In genomic region chr11:11862995-11863394, GRCh38 we compare ENCODE assay signal across 30 cellular contexts.
"Had no signal": no experiment of that assay in that cellular context is flagged by ENCODE, and none has a peak within 500 bp of the region (broad histone marks: within the 10 kb centered on the region; RNA-seq: fewer than 3 reads in every experiment).

No MANE protein-coding gene starts in this region.

- H3K36me3 ChIP-seq: ascending aorta, cardiac muscle cell had no signal

- FAIRE-seq: bronchial epithelial cell, TTC549 had no signal

- H3K4me3 ChIP-seq: ascending aorta, cardiac muscle cell had no signal

- DNase-seq: activated B cell treated with CpG ODN at 0.5 μM for 24 hours; activated CD4-positive, alpha-beta memory T cell treated with anti-CD3 and anti-CD28 coated beads for 36 hours; activated CD4-positive, alpha-beta T cell treated with anti-CD3 and anti-CD28 coated beads for 4 hours; activated CD4-positive, alpha-beta T cell treated with anti-CD3 and anti-CD28 coated beads, Interleukin-2, amount 10 ng/mL, durations not matched to agents 24 days and 14 days; activated CD4-positive, alpha-beta T cell treated with anti-CD3 and anti-CD28 coated beads, Interleukin-2, amount 50 U/mL, for 1 hour; activated CD4-positive, alpha-beta T cell treated with anti-CD3 and anti-CD28 coated beads, Interleukin-2, amount 50 U/mL, for 4 hours; activated CD4-positive, CD25-positive, alpha-beta regulatory T cell treated with anti-CD3 and anti-CD28 coated beads, Interleukin-2, amount 50 U/mL, for 72 hours; activated CD8-positive, alpha-beta memory T cell treated with anti-CD3 and anti-CD28 coated beads for 24 hours; activated CD8-positive, alpha-beta memory T cell treated with anti-CD3 and anti-CD28 coated beads, Interleukin-2, amount 10 ng/mL, durations not matched to agents 7 days and 5 days; activated CD8-positive, alpha-beta memory T cell treated with anti-CD3 and anti-CD28 coated beads, Interleukin-2, amount 50 U/mL, for 48 hours; activated CD8-positive, alpha-beta T cell treated with anti-CD3 and anti-CD28 coated beads, Interleukin-2, amount 10 ng/mL, durations not matched to agents 7 days and 5 days; activated effector memory CD4-positive, alpha-beta T cell treated with Interleukin-2 at 50 U/mL for 16 hours; activated gamma-delta T cell; activated naive CD4-positive, alpha-beta T cell treated with anti-CD3 and anti-CD28 coated beads, Interleukin-2, amount 10 ng/mL, durations not matched to agents 7 days and 5 days; activated naive CD4-positive, alpha-beta T cell treated with Interleukin-2 at 50 U/mL for 16 hours; activated naive CD8-positive, alpha-beta T cell treated with anti-CD3 and anti-CD28 coated beads, Interleukin-2, amount 10 ng/mL, durations not matched to agents 7 days and 5 days; activated naive CD8-positive, alpha-beta T cell treated with anti-CD3 and anti-CD28 coated beads, Interleukin-2, amount 50 U/mL, for 24 hours; activated T-cell treated with anti-CD3 and anti-CD28 coated beads, Interleukin-2, amount 50 U/mL, for 24 hours; amygdala; anterior cingulate cortex; caudate nucleus; cerebellar nuclear complex; T-helper 1 cell; T-helper 2 cell; T-helper 9 cell had no signal

- ATAC-seq: activated CD8-positive, alpha-beta memory T cell treated with anti-CD3 and anti-CD28 coated beads, Interleukin-2, amount 10 ng/mL, durations not matched to agents 7 days and 5 days; activated CD8-positive, alpha-beta T cell treated with anti-CD3 and anti-CD28 coated beads, Interleukin-2, amount 10 ng/mL, durations not matched to agents 7 days and 5 days; activated naive CD8-positive, alpha-beta T cell treated with anti-CD3 and anti-CD28 coated beads, Interleukin-2, amount 50 U/mL, for 24 hours had no signal

- H3K27me3 ChIP-seq: ascending aorta, cardiac muscle cell had no signal

- H3K27ac ChIP-seq: ascending aorta, cardiac muscle cell, VCaP had no signal
